Comparison of ENCODE assay signal across 12 cellular contexts in the genomic region with DNA sequence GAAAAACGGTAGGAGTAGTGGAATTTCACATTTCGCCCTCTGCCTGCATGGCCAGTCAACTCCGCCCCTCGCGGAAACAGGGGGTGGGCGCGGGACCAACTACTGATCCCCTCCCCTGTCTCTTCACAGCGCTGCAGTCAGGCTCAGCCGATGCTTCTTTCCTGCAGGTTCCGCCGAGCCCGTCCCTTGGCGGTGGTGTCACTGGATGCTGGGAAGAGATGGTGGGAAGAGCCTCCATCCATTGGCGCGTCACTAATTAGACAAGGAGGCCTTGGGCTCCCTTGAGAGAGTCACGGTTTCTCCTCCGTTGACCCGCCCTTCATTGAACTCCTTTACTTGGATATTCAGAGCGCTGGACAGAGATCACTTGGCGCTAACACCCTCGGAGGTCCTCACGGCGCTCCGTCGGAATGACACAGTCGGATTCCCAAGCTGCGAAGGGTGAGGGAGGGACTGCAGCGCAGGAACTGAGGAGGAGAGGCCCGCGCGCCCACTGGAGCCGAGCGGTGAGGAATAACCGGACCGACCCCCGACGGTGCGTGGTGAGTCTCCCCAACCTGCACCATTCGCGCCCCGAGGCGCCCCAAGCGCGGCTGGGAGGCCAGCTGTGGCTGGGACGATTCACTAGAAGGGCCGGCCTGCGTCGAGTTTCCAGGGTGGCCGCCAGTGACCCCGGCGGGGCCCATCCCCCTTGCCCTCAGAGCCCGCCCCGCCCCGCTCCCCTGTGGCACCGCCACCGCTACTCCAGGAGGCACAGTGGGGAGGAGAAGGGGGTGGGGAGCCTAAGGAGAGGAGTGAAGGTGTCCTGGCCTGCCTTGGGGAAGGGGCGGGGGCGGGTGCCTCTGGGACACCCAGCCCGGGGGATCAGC. TPM values are rescaled to one million over a fixed set of nuclear protein-coding genes. Genes with fewer than 3 reads are reported as not detected.
DNase-seq lines count a peak whose midpoint lies in the region; ATAC-seq and TF ChIP-seq lines count a peak whose summit lies in the region.
"Had no signal": no experiment of that assay in that cellular context is flagged by ENCODE, and none has a peak within 500 bp of the region (broad histone marks: within the 10 kb centered on the region; RNA-seq: fewer than 3 reads in every experiment).

No MANE protein-coding gene starts in this region.

- H3K4me1 ChIP-seq in SK-N-SH (ENCODE audit: control insufficient read depth in 1 of 2, insufficient read depth in 2 of 2, low read depth in 1 of 2, low read length in 1 of 2), result no peaks in the 10 kb centered on the region
- no peaks in the 10 kb centered on the region for H3K4me1 ChIP-seq in prostate gland (replicated peaks)

- H3K27ac ChIP-seq in SK-N-SH (ENCODE audit: low read depth in 2 of 2, low read length in 1 of 2) (no peak overlapping the region), prostate gland (no peak overlapping the region)
- H3K27ac ChIP-seq: HL-60, neutrophil had no signal

- H3K36me3 ChIP-seq in SK-N-SH (replicated peaks in 1 of 2; ENCODE audit: control insufficient read depth in 1 of 2, insufficient read depth in 2 of 2, low read length in 1 of 2), result no peaks in the 10 kb centered on the region
- no peaks in the 10 kb centered on the region for H3K36me3 ChIP-seq in prostate gland
- H3K36me3 ChIP-seq: neutrophil had no signal

- H3K9ac ChIP-seq in SK-N-SH, result no peak overlapping the region

- H3K36me3 Mint-ChIP-seq in T-helper 17 cell (ENCODE audit: low read depth) (peaks cover 2% of the 10 kb centered on the region), glutamatergic neuron (ENCODE audit: unreplicated experiment) (no peaks in the 10 kb centered on the region)

- TF ChIP-seq POLR2A in prostate gland (IDR thresholded peaks at IDR 0.05), result no peak

- H3K27me3 Mint-ChIP-seq in T-helper 17 cell (no peaks in the 10 kb centered on the region), glutamatergic neuron (ENCODE audit: unreplicated experiment) (peaks cover 21% of the 10 kb centered on the region)

- no peak for TF ChIP-seq CTCF in SK-N-SH (IDR thresholded peaks at IDR 0.05)
- TF ChIP-seq CTCF in glutamatergic neuron (IDR thresholded peaks at IDR 0.05; ENCODE audit: partially characterized antibody, unreplicated experiment), result no peak
- TF ChIP-seq CTCF in prostate gland (IDR thresholded peaks at IDR 0.05), result no peak

- no peak overlapping the region for H2AFZ ChIP-seq in SK-N-SH (ENCODE audit: low read depth)

- CTCF ChIA-PET in SK-N-SH (lab: Yijun Ruan, JAX), result interaction anchor here (0.6 to 12.4 kb wide), 13 partner anchors 10 to 301 kb away, joined by 3 to 184 read pairs (median 5); a partner anchor contains a TSS

- TF ChIP-seq RAD21 in SK-N-SH (IDR thresholded peaks at IDR 0.05; ENCODE audit: low read length), result no peak

- H3K4me2 ChIP-seq in SK-N-SH, result no peak overlapping the region

- peak overlapping the region; percentile 36 for H3K4me3 Mint-ChIP-seq in T-helper 17 cell
- peak overlapping the region; percentile 72 for H3K4me3 Mint-ChIP-seq in glutamatergic neuron (ENCODE audit: unreplicated experiment)

- H3K27ac Mint-ChIP-seq in T-helper 17 cell (no peak overlapping the region), glutamatergic neuron (ENCODE audit: unreplicated experiment) (no peak overlapping the region)

- H3F3A ChIP-seq in SK-N-SH (replicated peaks; ENCODE audit: insufficient read depth), result peaks cover 3% of the 10 kb centered on the region

- TF ChIP-seq EP300 in SK-N-SH (IDR thresholded peaks at IDR 0.05; ENCODE audit: borderline replicate concordance in 1 of 2, low read depth in 1 of 2, low read length in 1 of 2), result no peak

- DNase-seq in SK-N-SH (peak; percentile 21), T-helper 17 cell (no peak), glutamatergic neuron (peak; percentile 44), prostate gland (ENCODE audit: low spot score) (peak; percentile 2), NCI-H1092 treated with DMSO at 0.1 percent for 48 hours (lab: John Stamatoyannopoulos, UW) (no peak)
- DNase-seq in activated CD4-positive, CD25-positive, alpha-beta regulatory T cell (lab: John Stamatoyannopoulos, UW), result no peak
- DNase-seq: NCI-H2081 had no signal

- POLR2A ChIA-PET in SK-N-SH (lab: Yijun Ruan, JAX), result no interaction called here

- ATAC-seq in SK-N-SH treated with all-trans-retinoic acid at 6 μM for 48 hours (no peak), T-helper 17 cell (no peak), HG03025 (IDR thresholded peaks at IDR 0.05; ENCODE audit: low FRiP score, unreplicated experiment) (no peak)

- H3K27me3 ChIP-seq in SK-N-SH (ENCODE audit: insufficient read depth) (peaks cover 64% of the 10 kb centered on the region), prostate gland (replicated peaks; ENCODE audit: insufficient read depth) (peaks cover 20% of the 10 kb centered on the region)

- H3K9me2 ChIP-seq in SK-N-SH, result no peaks in the 10 kb centered on the region

- H3K9me3 Mint-ChIP-seq in glutamatergic neuron (ENCODE audit: unreplicated experiment), result no peaks in the 10 kb centered on the region

- H3K4me1 Mint-ChIP-seq in T-helper 17 cell (peaks cover 60% of the 10 kb centered on the region), glutamatergic neuron (ENCODE audit: low read depth, unreplicated experiment) (peaks cover 2% of the 10 kb centered on the region)

- intact Hi-C loops in prostate gland (cut with DNase I), result no loop called here

- H3K79me2 ChIP-seq in SK-N-SH (ENCODE audit: insufficient read depth), result no peaks in the 10 kb centered on the region

- WGBS in SK-N-SH (ENCODE audit: low lambda C conversion rate), result 7% methylated on average over 26 of the region's 59 CpGs
- under 1% methylated on average over 44 of the region's 59 CpGs for WGBS in prostate gland

- H3K4me3 ChIP-seq in SK-N-SH (ENCODE audit: low read depth in 2 of 2, low read length in 1 of 2) (no peak overlapping the region), prostate gland (no peak overlapping the region)

- H4K20me1 ChIP-seq in SK-N-SH (ENCODE audit: insufficient read depth), result no peaks in the 10 kb centered on the region

- no peaks in the 10 kb centered on the region for H3K9me3 ChIP-seq in SK-N-SH
- no peaks in the 10 kb centered on the region for H3K9me3 ChIP-seq in T-helper 17 cell (ENCODE audit: control insufficient read depth, low read length, poor library complexity, severe bottlenecking)
- no peaks in the 10 kb centered on the region for H3K9me3 ChIP-seq in prostate gland
- H3K9me3 ChIP-seq: neutrophil had no signal

TF ChIP-seq in SK-N-SH, 30 proteins besides CTCF, POLR2A, EP300 and RAD21:
- no peak for TF ChIP-seq FOXJ3 (CRISPR knock-in tag; IDR thresholded peaks at IDR 0.05)
- TF ChIP-seq, protein P1, sequence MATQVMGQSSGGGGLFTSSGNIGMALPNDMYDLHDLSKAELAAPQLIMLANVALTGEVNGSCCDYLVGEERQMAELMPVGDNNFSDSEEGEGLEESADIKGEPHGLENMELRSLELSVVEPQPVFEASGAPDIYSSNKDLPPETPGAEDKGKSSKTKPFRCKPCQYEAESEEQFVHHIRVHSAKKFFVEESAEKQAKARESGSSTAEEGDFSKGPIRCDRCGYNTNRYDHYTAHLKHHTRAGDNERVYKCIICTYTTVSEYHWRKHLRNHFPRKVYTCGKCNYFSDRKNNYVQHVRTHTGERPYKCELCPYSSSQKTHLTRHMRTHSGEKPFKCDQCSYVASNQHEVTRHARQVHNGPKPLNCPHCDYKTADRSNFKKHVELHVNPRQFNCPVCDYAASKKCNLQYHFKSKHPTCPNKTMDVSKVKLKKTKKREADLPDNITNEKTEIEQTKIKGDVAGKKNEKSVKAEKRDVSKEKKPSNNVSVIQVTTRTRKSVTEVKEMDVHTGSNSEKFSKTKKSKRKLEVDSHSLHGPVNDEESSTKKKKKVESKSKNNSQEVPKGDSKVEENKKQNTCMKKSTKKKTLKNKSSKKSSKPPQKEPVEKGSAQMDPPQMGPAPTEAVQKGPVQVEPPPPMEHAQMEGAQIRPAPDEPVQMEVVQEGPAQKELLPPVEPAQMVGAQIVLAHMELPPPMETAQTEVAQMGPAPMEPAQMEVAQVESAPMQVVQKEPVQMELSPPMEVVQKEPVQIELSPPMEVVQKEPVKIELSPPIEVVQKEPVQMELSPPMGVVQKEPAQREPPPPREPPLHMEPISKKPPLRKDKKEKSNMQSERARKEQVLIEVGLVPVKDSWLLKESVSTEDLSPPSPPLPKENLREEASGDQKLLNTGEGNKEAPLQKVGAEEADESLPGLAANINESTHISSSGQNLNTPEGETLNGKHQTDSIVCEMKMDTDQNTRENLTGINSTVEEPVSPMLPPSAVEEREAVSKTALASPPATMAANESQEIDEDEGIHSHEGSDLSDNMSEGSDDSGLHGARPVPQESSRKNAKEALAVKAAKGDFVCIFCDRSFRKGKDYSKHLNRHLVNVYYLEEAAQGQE (IDR thresholded peaks at IDR 0.05; ENCODE audit: low read depth, low read length), result peak; percentile 77

TF ChIP-seq in SK-N-SH treated with all-trans-retinoic acid at 6 μM for 48 hours, 23 proteins besides CTCF, POLR2A, EP300 and RAD21 (continues in another document):
- TF ChIP-seq PPARA (CRISPR knock-in tag; IDR thresholded peaks at IDR 0.05; ENCODE audit: borderline replicate concordance) (no peak), ESRRG (CRISPR knock-in tag; IDR thresholded peaks at IDR 0.05) (no peak), ZFP3 (CRISPR knock-in tag; IDR thresholded peaks at IDR 0.05) (no peak)

RNA-seq across cellular contexts. Expression of a gene that starts 11.2 kb away (rescaled TPM):
- not detected in 2 replicates for polyA plus RNA-seq in SK-N-SH (2012; rRNA removed)
- not detected in 2 replicates for polyA plus RNA-seq in SK-N-SH (2012; cell fraction: cytosol; rRNA removed)
- polyA plus RNA-seq in SK-N-SH (2012; cell fraction: nucleus; rRNA removed), result not detected in 2 replicates
- total RNA-seq in T-helper 17 cell (10 to 100 TPM; 40.5 to 44.4 TPM), glutamatergic neuron (ENCODE audit: unreplicated experiment) (not detected), prostate gland (1 to 10 TPM in 1 of 2 donors, not detected in 1; 1.5 TPM)
- total RNA-seq: fibroblast of villous mesenchyme had no signal

Comparison
In these comparisons a context has a peak if more than half of its experiments do, and no peak if none do; other contexts are left out.
1. DNase-seq: peak in SK-N-SH (single experiment), glutamatergic neuron (single experiment) and prostate gland (single experiment); none in T-helper 17 cell (0 of 3), NCI-H1092 treated with DMSO at 0.1 percent for 48 hours (single experiment) and activated CD4-positive, CD25-positive, alpha-beta regulatory T cell (0 of 4).
2. RNA of a gene that starts 11.2 kb away (total RNA-seq): 40.5 to 44.4 TPM in T-helper 17 cell; 1.5 TPM in prostate gland and not detected in glutamatergic neuron (single experiment); every median in the first group is over 10 times any median in the second.